In the genomic region with DNA sequence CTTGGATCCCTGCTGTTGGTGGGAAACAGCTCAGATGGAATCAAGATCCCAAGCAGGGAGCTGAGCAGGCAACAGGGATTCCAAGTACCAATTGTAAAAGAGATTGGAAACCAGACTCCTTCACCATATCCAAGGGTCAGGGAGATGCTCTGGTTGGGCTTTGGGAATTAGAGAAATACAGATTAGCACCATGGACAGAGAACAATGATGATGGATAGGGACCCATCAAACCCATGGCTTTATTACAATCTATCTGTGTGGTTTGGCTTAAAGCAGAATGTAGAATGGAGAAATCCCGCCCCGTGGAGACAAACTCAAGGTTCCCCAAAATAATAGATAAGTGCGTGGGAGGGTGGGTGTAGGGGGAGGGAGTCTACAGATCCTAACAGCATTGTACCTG, we compare ENCODE assay signal across 3 cellular contexts.
TF ChIP-seq lines count a peak whose summit lies in the region.

No MANE protein-coding gene starts in this region.

TF ChIP-seq in SK-N-SH, 30 proteins besides CTCF, POLR2A, EP300 and RAD21:
- TF ChIP-seq, protein P1, sequence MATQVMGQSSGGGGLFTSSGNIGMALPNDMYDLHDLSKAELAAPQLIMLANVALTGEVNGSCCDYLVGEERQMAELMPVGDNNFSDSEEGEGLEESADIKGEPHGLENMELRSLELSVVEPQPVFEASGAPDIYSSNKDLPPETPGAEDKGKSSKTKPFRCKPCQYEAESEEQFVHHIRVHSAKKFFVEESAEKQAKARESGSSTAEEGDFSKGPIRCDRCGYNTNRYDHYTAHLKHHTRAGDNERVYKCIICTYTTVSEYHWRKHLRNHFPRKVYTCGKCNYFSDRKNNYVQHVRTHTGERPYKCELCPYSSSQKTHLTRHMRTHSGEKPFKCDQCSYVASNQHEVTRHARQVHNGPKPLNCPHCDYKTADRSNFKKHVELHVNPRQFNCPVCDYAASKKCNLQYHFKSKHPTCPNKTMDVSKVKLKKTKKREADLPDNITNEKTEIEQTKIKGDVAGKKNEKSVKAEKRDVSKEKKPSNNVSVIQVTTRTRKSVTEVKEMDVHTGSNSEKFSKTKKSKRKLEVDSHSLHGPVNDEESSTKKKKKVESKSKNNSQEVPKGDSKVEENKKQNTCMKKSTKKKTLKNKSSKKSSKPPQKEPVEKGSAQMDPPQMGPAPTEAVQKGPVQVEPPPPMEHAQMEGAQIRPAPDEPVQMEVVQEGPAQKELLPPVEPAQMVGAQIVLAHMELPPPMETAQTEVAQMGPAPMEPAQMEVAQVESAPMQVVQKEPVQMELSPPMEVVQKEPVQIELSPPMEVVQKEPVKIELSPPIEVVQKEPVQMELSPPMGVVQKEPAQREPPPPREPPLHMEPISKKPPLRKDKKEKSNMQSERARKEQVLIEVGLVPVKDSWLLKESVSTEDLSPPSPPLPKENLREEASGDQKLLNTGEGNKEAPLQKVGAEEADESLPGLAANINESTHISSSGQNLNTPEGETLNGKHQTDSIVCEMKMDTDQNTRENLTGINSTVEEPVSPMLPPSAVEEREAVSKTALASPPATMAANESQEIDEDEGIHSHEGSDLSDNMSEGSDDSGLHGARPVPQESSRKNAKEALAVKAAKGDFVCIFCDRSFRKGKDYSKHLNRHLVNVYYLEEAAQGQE (IDR thresholded peaks at IDR 0.05; ENCODE audit: low read depth, low read length): peak; percentile 85
- TF ChIP-seq ELF1 (IDR thresholded peaks at IDR 0.05): no peak
- no peak for TF ChIP-seq IRF3 (IDR thresholded peaks at IDR 0.05; ENCODE audit: low read depth, low read length)

TF ChIP-seq in SK-N-SH treated with all-trans-retinoic acid at 6 μM for 48 hours, 23 proteins besides CTCF, POLR2A, EP300 and RAD21 (continued from another document):
- TF ChIP-seq PATZ1 (CRISPR knock-in tag; IDR thresholded peaks at IDR 0.05; ENCODE audit: borderline replicate concordance) (no peak), TOX (CRISPR knock-in tag; IDR thresholded peaks at IDR 0.05; ENCODE audit: borderline replicate concordance) (no peak), TCF4 (CRISPR knock-in tag; IDR thresholded peaks at IDR 0.05; ENCODE audit: borderline replicate concordance) (no peak), ZC3H10 (CRISPR knock-in tag; IDR thresholded peaks at IDR 0.05) (no peak), ARNTL (CRISPR knock-in tag; IDR thresholded peaks at IDR 0.05; ENCODE audit: borderline replicate concordance, low read depth) (no peak), RARB (CRISPR knock-in tag; IDR thresholded peaks at IDR 0.05) (no peak), ISL1 (CRISPR knock-in tag; IDR thresholded peaks at IDR 0.05) (no peak), ZNF70 (CRISPR knock-in tag; IDR thresholded peaks at IDR 0.05) (no peak), CSDC2 (CRISPR knock-in tag; IDR thresholded peaks at IDR 0.05) (no peak), ZNF8 (CRISPR knock-in tag; IDR thresholded peaks at IDR 0.05) (no peak)
- TF ChIP-seq, protein P2, sequence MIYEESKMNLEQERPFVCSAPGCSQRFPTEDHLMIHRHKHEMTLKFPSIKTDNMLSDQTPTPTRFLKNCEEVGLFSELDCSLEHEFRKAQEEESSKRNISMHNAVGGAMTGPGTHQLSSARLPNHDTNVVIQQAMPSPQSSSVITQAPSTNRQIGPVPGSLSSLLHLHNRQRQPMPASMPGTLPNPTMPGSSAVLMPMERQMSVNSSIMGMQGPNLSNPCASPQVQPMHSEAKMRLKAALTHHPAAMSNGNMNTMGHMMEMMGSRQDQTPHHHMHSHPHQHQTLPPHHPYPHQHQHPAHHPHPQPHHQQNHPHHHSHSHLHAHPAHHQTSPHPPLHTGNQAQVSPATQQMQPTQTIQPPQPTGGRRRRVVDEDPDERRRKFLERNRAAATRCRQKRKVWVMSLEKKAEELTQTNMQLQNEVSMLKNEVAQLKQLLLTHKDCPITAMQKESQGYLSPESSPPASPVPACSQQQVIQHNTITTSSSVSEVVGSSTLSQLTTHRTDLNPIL (CRISPR knock-in tag; IDR thresholded peaks at IDR 0.05; ENCODE audit: low read depth): no peak
TF ChIP-seq in SK-N-SH treated with all-trans-retinoic acid at 6 μM for 48 hours: peak in this region for 0.

TF ChIP-seq in K562, 482 proteins besides CTCF, POLR2A, EP300 and RAD21 (continued from another document and continues in another):
- TF ChIP-seq AFF1 (IDR thresholded peaks at IDR 0.05; ENCODE audit: low read depth in 1 of 2, partially characterized antibody in 2 of 2) (peak in 1 of 2 experiments; percentile 43), HES1 (IDR thresholded peaks at IDR 0.05; ENCODE audit: low read depth) (no peak), ZNF609 (CRISPR knock-in tag; IDR thresholded peaks at IDR 0.05; ENCODE audit: borderline replicate concordance) (no peak), ZNF75A (CRISPR knock-in tag; IDR thresholded peaks at IDR 0.05) (no peak), PBX2 (CRISPR knock-in tag; IDR thresholded peaks at IDR 0.05; ENCODE audit: low read depth) (no peak), PBX2 (tag; conservative IDR thresholded peaks at IDR 0.05; ENCODE audit: low read depth) (0 out of 2 replicates have a peak, but pooled peaks have one; percentile 11), ESRRB (CRISPR knock-in tag; IDR thresholded peaks at IDR 0.05; ENCODE audit: borderline replicate concordance) (no peak), TCF3 (CRISPR knock-in tag; IDR thresholded peaks at IDR 0.05) (no peak), ZNF175 (CRISPR knock-in tag; IDR thresholded peaks at IDR 0.05; ENCODE audit: low read depth) (no peak), SOX6 (IDR thresholded peaks at IDR 0.05) (no peak), RB1 (IDR thresholded peaks at IDR 0.05; ENCODE audit: low read depth) (no peak), SMAD2 (IDR thresholded peaks at IDR 0.05; ENCODE audit: low read depth, low read length) (no peak), MIER1 (IDR thresholded peaks at IDR 0.05; ENCODE audit: low read depth) (peak; percentile 83; the same call in 1 of the 2 replicates), GTF3C2 (IDR thresholded peaks at IDR 0.05; ENCODE audit: borderline replicate concordance, extremely low read depth, insufficient read length) (no peak), SMAD3 (CRISPR knock-in tag; conservative IDR thresholded peaks at IDR 0.05) (no peak), ZNF644 (tag; IDR thresholded peaks at IDR 0.05; ENCODE audit: low read depth) (no peak), EHMT2 (IDR thresholded peaks at IDR 0.05) (peak; percentile 94)
- TF ChIP-seq, protein P3, sequence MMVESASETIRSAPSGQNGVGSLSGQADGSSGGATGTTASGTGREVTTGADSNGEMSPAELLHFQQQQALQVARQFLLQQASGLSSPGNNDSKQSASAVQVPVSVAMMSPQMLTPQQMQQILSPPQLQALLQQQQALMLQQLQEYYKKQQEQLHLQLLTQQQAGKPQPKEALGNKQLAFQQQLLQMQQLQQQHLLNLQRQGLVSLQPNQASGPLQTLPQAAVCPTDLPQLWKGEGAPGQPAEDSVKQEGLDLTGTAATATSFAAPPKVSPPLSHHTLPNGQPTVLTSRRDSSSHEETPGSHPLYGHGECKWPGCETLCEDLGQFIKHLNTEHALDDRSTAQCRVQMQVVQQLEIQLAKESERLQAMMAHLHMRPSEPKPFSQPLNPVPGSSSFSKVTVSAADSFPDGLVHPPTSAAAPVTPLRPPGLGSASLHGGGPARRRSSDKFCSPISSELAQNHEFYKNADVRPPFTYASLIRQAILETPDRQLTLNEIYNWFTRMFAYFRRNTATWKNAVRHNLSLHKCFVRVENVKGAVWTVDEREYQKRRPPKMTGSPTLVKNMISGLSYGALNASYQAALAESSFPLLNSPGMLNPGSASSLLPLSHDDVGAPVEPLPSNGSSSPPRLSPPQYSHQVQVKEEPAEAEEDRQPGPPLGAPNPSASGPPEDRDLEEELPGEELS (CRISPR knock-in tag; IDR thresholded peaks at IDR 0.05; ENCODE audit: borderline replicate concordance): no peak
